11 cellular contexts compared by ENCODE assay signal in genomic region chr18:71134122-71134521, GRCh38.
"Had no signal": no experiment of that assay in that cellular context is flagged by ENCODE, and none has a peak within 500 bp of the region (broad histone marks: within the 10 kb centered on the region; RNA-seq: fewer than 3 reads in every experiment).

No MANE protein-coding gene starts in this region.

- H3K4me3 Mint-ChIP-seq: GM23338, H9, HFFc6 had no signal

- H3K9me3 Mint-ChIP-seq: H9 had no signal

- FAIRE-seq: H1, H54 had no signal

- H3K9ac ChIP-seq: GM23248 had no signal

- H3K9me3 ChIP-seq: HAP-1 had no signal

- H3K27ac ChIP-seq: GM23248 had no signal

- H3K27ac Mint-ChIP-seq: GM23338, H9, HFFc6 had no signal

- H3K4me1 Mint-ChIP-seq: GM23338, H9 had no signal

- H3K4me2 ChIP-seq: GM23338 had no signal

- H3K4me3 ChIP-seq: GM23248, GM23338, HAP-1 had no signal

- H3K4me1 ChIP-seq: HAP-1 had no signal

- H2AFZ ChIP-seq: GM23248, GM23338 had no signal

- H3K36me3 ChIP-seq: HAP-1 had no signal

- DNase-seq: GM23248, GOT3, H7, H9, HCEC 1CT, HFFc6 had no signal

- ATAC-seq: GM23338, HCT116 had no signal
